ENCODE assay signal across 14 cellular contexts in genomic region chr12:115709410-115710065, GRCh38.
A peak's percentile ranks its signal among the peaks of the same experiment; 100 is the strongest.
DNase-seq lines count a peak whose midpoint lies in the region; ATAC-seq, FAIRE-seq and TF ChIP-seq lines count a peak whose summit lies in the region.
"Had no signal": no experiment of that assay in that cellular context is flagged by ENCODE, and none has a peak within 500 bp of the region (broad histone marks: within the 10 kb centered on the region; RNA-seq: fewer than 3 reads in every experiment).

No MANE protein-coding gene starts in this region.

- H3K36me3 ChIP-seq in mucosa of descending colon (ENCODE audit: low read depth) = no peaks in the 10 kb centered on the region

- H3K27ac Mint-ChIP-seq in chondrocyte (ENCODE audit: unreplicated experiment) = no peak overlapping the region
- H3K27ac Mint-ChIP-seq: activated naive CD4-positive, alpha-beta T cell treated with anti-CD3 and anti-CD28 coated beads, Interleukin-2, amount 10 ng/mL, durations not matched to agents 7 days and 5 days had no signal

- peak; percentile 74 for DNase-seq in Right ventricle myocardium inferior (ENCODE audit: missing footprints)
- no peak for DNase-seq in cardiac septum (ENCODE audit: low spot score)
- peak in 1 of 3 donors; percentile 17 for DNase-seq in mucosa of descending colon
- no peak for DNase-seq in chondrocyte (ENCODE audit: low spot score)
- no peak for DNase-seq in retina
- DNase-seq: activated naive CD4-positive, alpha-beta T cell treated with anti-CD3 and anti-CD28 coated beads, Interleukin-2, amount 10 ng/mL, durations not matched to agents 7 days and 5 days; central memory CD4-positive, alpha-beta T cell; KBM-7; NCI-H1694 treated with DMSO at 0.1 percent for 48 hours had no signal

- H3K4me3 ChIP-seq in mucosa of descending colon = no peak overlapping the region
- H3K4me3 ChIP-seq: GM12878, SK-N-MC had no signal

- H3K4me3 Mint-ChIP-seq in chondrocyte (ENCODE audit: unreplicated experiment) = no peak overlapping the region
- H3K4me3 Mint-ChIP-seq: activated naive CD4-positive, alpha-beta T cell treated with anti-CD3 and anti-CD28 coated beads, Interleukin-2, amount 10 ng/mL, durations not matched to agents 7 days and 5 days had no signal

- no peaks in the 10 kb centered on the region for H3K4me1 Mint-ChIP-seq in chondrocyte (ENCODE audit: low read depth)
- H3K4me1 Mint-ChIP-seq: activated naive CD4-positive, alpha-beta T cell treated with anti-CD3 and anti-CD28 coated beads, Interleukin-2, amount 10 ng/mL, durations not matched to agents 7 days and 5 days had no signal

- peaks cover 4% of the 10 kb centered on the region for H3K4me1 ChIP-seq in mucosa of descending colon (ENCODE audit: low read depth)

- peaks cover 15% of the 10 kb centered on the region for H3K27me3 Mint-ChIP-seq in chondrocyte (ENCODE audit: low read depth)
- H3K27me3 Mint-ChIP-seq: activated naive CD4-positive, alpha-beta T cell treated with anti-CD3 and anti-CD28 coated beads, Interleukin-2, amount 10 ng/mL, durations not matched to agents 7 days and 5 days had no signal

- no peaks in the 10 kb centered on the region for H3K9me3 ChIP-seq in mucosa of descending colon

- ATAC-seq in Right ventricle myocardium inferior (peak; percentile 67), mucosa of descending colon (peak; percentile 62), esophagus mucosa (no peak), HG03139 (IDR thresholded peaks at IDR 0.05; ENCODE audit: unreplicated experiment) (no peak)
- ATAC-seq: GM12878 had no signal

- FAIRE-seq in endometrium (lab: Jason Lieb, UNC) = peak; percentile 93
- FAIRE-seq: GM12878 had no signal

- intact Hi-C loops in Right ventricle myocardium inferior (cut with DNase I) (no loop called here), cardiac septum (cut with DNase I) (no loop called here), mucosa of descending colon (cut with DNase I, micrococcal nuclease) (no loop called here)

- H3K36me3 Mint-ChIP-seq in chondrocyte (ENCODE audit: low read depth) = no peaks in the 10 kb centered on the region
- H3K36me3 Mint-ChIP-seq: activated naive CD4-positive, alpha-beta T cell treated with anti-CD3 and anti-CD28 coated beads, Interleukin-2, amount 10 ng/mL, durations not matched to agents 7 days and 5 days had no signal

- peaks cover 10% of the 10 kb centered on the region for H3K9me3 Mint-ChIP-seq in chondrocyte (ENCODE audit: low read depth)

- no peak for TF ChIP-seq CTCF in mucosa of descending colon (IDR thresholded peaks at IDR 0.05)
- no peak for TF ChIP-seq CTCF in chondrocyte (IDR thresholded peaks at IDR 0.05)

Comparison
In these comparisons a context has a peak if more than half of its experiments do, and no peak if none do; other contexts are left out.
1. ATAC-seq: peak in Right ventricle myocardium inferior (single experiment) and mucosa of descending colon (single experiment); none in esophagus mucosa (single experiment) and HG03139 (single experiment).